24 cellular contexts compared by ENCODE assay signal in genomic region chr1:57232500-57232899, GRCh38.
DNase-seq lines count a peak whose midpoint lies in the region; FAIRE-seq and TF ChIP-seq lines count a peak whose summit lies in the region.
"Had no signal": no experiment of that assay in that cellular context is flagged by ENCODE, and none has a peak within 500 bp of the region (broad histone marks: within the 10 kb centered on the region; RNA-seq: fewer than 3 reads in every experiment).

No MANE protein-coding gene starts in this region.

- H3K18ac ChIP-seq in H1 (ENCODE audit: extremely low read depth, low read length): no peak overlapping the region

- no peaks in the 10 kb centered on the region for H3K9me2 ChIP-seq in Loucy (replicated peaks; ENCODE audit: low read depth, low read length)

- H2BK5ac ChIP-seq in H1 (ENCODE audit: low read depth, low read length): no peak overlapping the region

- H3K27me3 Mint-ChIP-seq in MCF 10A (ENCODE audit: insufficient read depth, unreplicated experiment): no peaks in the 10 kb centered on the region
- no peaks in the 10 kb centered on the region for H3K27me3 Mint-ChIP-seq in activated CD4-positive, alpha-beta memory T cell treated with anti-CD3 and anti-CD28 coated beads for 36 hours
- H3K27me3 Mint-ChIP-seq: activated CD4-positive, alpha-beta T cell treated with anti-CD3 and anti-CD28 coated beads, Interleukin-2, amount 10 ng/mL, durations not matched to agents 7 days and 5 days; B cell; progenitor cell of endocrine pancreas had no signal

- H2BK120ac ChIP-seq in H1 (replicated peaks; ENCODE audit: low read depth, low read length): no peak overlapping the region

- H3K27me3 ChIP-seq in breast epithelium (no peaks in the 10 kb centered on the region), Loucy (ENCODE audit: insufficient read depth, low read length, poor library complexity, severe bottlenecking) (no peaks in the 10 kb centered on the region), H1 (replicated peaks in 1 of 4; ENCODE audit: control insufficient read depth in 3 of 4, extremely low read depth in 1 of 4, insufficient read depth in 3 of 4, low read length in 3 of 4) (no peaks in the 10 kb centered on the region)
- H3K27me3 ChIP-seq: Peyer's patch, vagina had no signal

- no peak overlapping the region for H3K9ac ChIP-seq in Loucy (ENCODE audit: low read depth, low read length, poor library complexity, severe bottlenecking)
- no peak overlapping the region for H3K9ac ChIP-seq in H1 (replicated peaks in 1 of 4; ENCODE audit: extremely low read depth in 1 of 4, low read depth in 3 of 4, low read length in 3 of 4)

- intact Hi-C loops in MCF 10A (cut with micrococcal nuclease) (no loop called here), breast epithelium (cut with DNase I; ENCODE audit: low total_unique reads) (no loop called here)
- intact Hi-C loops in activated CD4-positive, alpha-beta memory T cell treated with anti-CD3 and anti-CD28 coated beads for 36 hours (cut with micrococcal nuclease): no loop called here

- no peaks in the 10 kb centered on the region for H3K9me3 Mint-ChIP-seq in MCF 10A (ENCODE audit: unreplicated experiment)
- no peaks in the 10 kb centered on the region for H3K9me3 Mint-ChIP-seq in activated CD4-positive, alpha-beta memory T cell treated with anti-CD3 and anti-CD28 coated beads for 36 hours
- H3K9me3 Mint-ChIP-seq: activated CD4-positive, alpha-beta T cell treated with anti-CD3 and anti-CD28 coated beads, Interleukin-2, amount 10 ng/mL, durations not matched to agents 7 days and 5 days; natural killer cell had no signal

- no peak overlapping the region for H4K8ac ChIP-seq in H1 (ENCODE audit: extremely low read depth, insufficient read depth, low read length)

- FAIRE-seq in H1 (lab: Jason Lieb, UNC): no peak
- FAIRE-seq in urothelium cell line (lab: Jason Lieb, UNC): no peak
- FAIRE-seq: kidney, TTC549 had no signal

- H2AFZ ChIP-seq in Loucy (ENCODE audit: low read length) (no peak overlapping the region), H1 (ENCODE audit: low read length) (no peak overlapping the region)

- no peaks in the 10 kb centered on the region for H3K4me1 ChIP-seq in breast epithelium
- peaks cover 4% of the 10 kb centered on the region for H3K4me1 ChIP-seq in Loucy (ENCODE audit: insufficient read depth, low read length, poor library complexity, severe bottlenecking)
- peaks cover 0 to 2% (median 0%) of the 10 kb centered on the region in 4 experiments; a peak in 1 of 7 replicates for H3K4me1 ChIP-seq in H1 (replicated peaks in 1 of 4; ENCODE audit: control insufficient read depth in 3 of 4, insufficient read depth in 4 of 4, low read length in 3 of 4)
- H3K4me1 ChIP-seq: Peyer's patch, vagina had no signal

- no peaks in the 10 kb centered on the region for H3K4me1 Mint-ChIP-seq in MCF 10A (ENCODE audit: insufficient read depth, unreplicated experiment)
- H3K4me1 Mint-ChIP-seq in activated CD4-positive, alpha-beta memory T cell treated with anti-CD3 and anti-CD28 coated beads for 36 hours (ENCODE audit: low read depth): no peaks in the 10 kb centered on the region
- H3K4me1 Mint-ChIP-seq: activated CD4-positive, alpha-beta T cell treated with anti-CD3 and anti-CD28 coated beads, Interleukin-2, amount 10 ng/mL, durations not matched to agents 7 days and 5 days; B cell; natural killer cell had no signal

- no peak overlapping the region for H3K4ac ChIP-seq in H1 (replicated peaks; ENCODE audit: insufficient read length, low read depth, low read length)

- H4K20me1 ChIP-seq in Loucy (ENCODE audit: insufficient read depth, low read length, poor library complexity, severe bottlenecking) (no peaks in the 10 kb centered on the region), H1 (replicated peaks in 1 of 2; ENCODE audit: control insufficient read depth in 1 of 2, insufficient read depth in 2 of 2, low read length in 2 of 2) (no peaks in the 10 kb centered on the region)

- TF ChIP-seq POLR2A in breast epithelium (IDR thresholded peaks at IDR 0.05) (no peak), H1 (IDR thresholded peaks at IDR 0.05; ENCODE audit: control extremely low read depth in 1 of 2, low read depth in 2 of 2, low read length in 2 of 2) (no peak)

- BruUV-seq in MCF 10A (replicated peaks; lab: Mats Ljungman, UMichigan): no TSS peak

- DNase-seq in MCF 10A (ENCODE audit: unreplicated experiment): peak; percentile 26
- no peak for DNase-seq in breast epithelium (ENCODE audit: low spot score in 2 of 2)
- no peak for DNase-seq in H1 (ENCODE audit: low read depth in 1 of 2, low spot score in 2 of 2)
- peak; percentile 7 for DNase-seq in urothelium cell line (ENCODE audit: low spot score)
- DNase-seq in hepatic stellate cell (ENCODE audit: low spot score): no peak
- DNase-seq in activated CD4-positive, alpha-beta memory T cell treated with anti-CD3 and anti-CD28 coated beads for 36 hours: no peak
- DNase-seq in NCI-H1092 treated with DMSO at 0.1 percent for 48 hours (lab: John Stamatoyannopoulos, UW): no peak
- DNase-seq: activated CD4-positive, alpha-beta T cell treated with anti-CD3 and anti-CD28 coated beads, Interleukin-2, amount 10 ng/mL, durations not matched to agents 7 days and 5 days; activated naive CD4-positive, alpha-beta T cell; anterior cingulate cortex; cerebellar nuclear complex; effector memory CD4-positive, alpha-beta T cell; kidney; mesenchymal stem cell; natural killer cell; NCI-H187 treated with DMSO at 0.1 percent for 48 hours; Peyer's patch; stimulated activated CD4-positive, alpha-beta T cell treated with anti-CD3 and anti-CD28 coated beads, Interleukin-4, amount 100 ng/mL, for 4 hours had no signal

- CTCF ChIA-PET in MCF 10A (lab: Yijun Ruan, JAX): interaction anchor here (0.6 to 1.5 kb wide), 11 partner anchors 17 to 1032 kb away, joined by 3 to 5 read pairs (median 3); no protein-coding TSS in a partner anchor
- CTCF ChIA-PET in H1 (lab: Charles Lee; ENCODE audit: partially characterized antibody): interaction anchor here (0.7 to 1.5 kb wide), 11 partner anchors 28 to 648 kb away, joined by 3 to 6 read pairs (median 3); partner anchors contain the start of gene DAB1
- CTCF ChIA-PET in activated CD4-positive, alpha-beta memory T cell treated with anti-CD3 and anti-CD28 coated beads for 36 hours (lab: Charles Lee): no interaction called here

- POLR2A ChIA-PET in MCF 10A (lab: Yijun Ruan, JAX): no interaction called here
- POLR2A ChIA-PET in H1 (lab: Charles Lee; ENCODE audit: partially characterized antibody): no interaction called here
- POLR2A ChIA-PET in activated CD4-positive, alpha-beta memory T cell treated with anti-CD3 and anti-CD28 coated beads for 36 hours (lab: Charles Lee): no interaction called here

- H2BK12ac ChIP-seq in H1 (ENCODE audit: low read depth, low read length): no peak overlapping the region

- WGBS in H1 (ENCODE audit: extremely low coverage in 1 of 2, insufficient coverage in 1 of 2, insufficient read length in 1 of 2, insufficient replicate concordance in 2 of 2, low coverage in 1 of 2, low lambda C conversion rate in 2 of 2, missing lambda C conversion rate in 1 of 2), 2 experiments: 81% methylated on average over 3 of the region's 3 CpGs; no CpG with 5 or more reads in 1 of the 2 experiments

- no peaks in the 10 kb centered on the region for H3K36me3 Mint-ChIP-seq in MCF 10A (ENCODE audit: insufficient read depth, unreplicated experiment)
- H3K36me3 Mint-ChIP-seq in activated CD4-positive, alpha-beta memory T cell treated with anti-CD3 and anti-CD28 coated beads for 36 hours: no peaks in the 10 kb centered on the region
- H3K36me3 Mint-ChIP-seq: natural killer cell had no signal

- H3K27ac ChIP-seq in breast epithelium (no peak overlapping the region), H1 (ENCODE audit: low read depth, low read length) (no peak overlapping the region)
- H3K27ac ChIP-seq: Peyer's patch, skin epidermis, vagina had no signal

- no peak overlapping the region for H4K91ac ChIP-seq in H1 (replicated peaks; ENCODE audit: insufficient read length, low read length)

- H3K4me2 ChIP-seq in Loucy (ENCODE audit: low read depth, low read length, poor library complexity, severe bottlenecking) (no peak overlapping the region), H1 (ENCODE audit: insufficient read depth in 1 of 2, low read depth in 2 of 2, low read length in 2 of 2) (no peak overlapping the region)

- H3K27ac Mint-ChIP-seq in MCF 10A (ENCODE audit: low read depth, unreplicated experiment): no peak overlapping the region
- H3K27ac Mint-ChIP-seq in activated CD4-positive, alpha-beta memory T cell treated with anti-CD3 and anti-CD28 coated beads for 36 hours: no peak overlapping the region
- H3K27ac Mint-ChIP-seq: activated CD4-positive, alpha-beta T cell treated with anti-CD3 and anti-CD28 coated beads, Interleukin-2, amount 10 ng/mL, durations not matched to agents 7 days and 5 days; B cell; natural killer cell; progenitor cell of endocrine pancreas had no signal

- H3K79me2 ChIP-seq in Loucy (ENCODE audit: insufficient read depth, low read length) (no peaks in the 10 kb centered on the region), H1 (ENCODE audit: control insufficient read depth in 1 of 2, insufficient read depth in 2 of 2, low read length in 2 of 2) (no peaks in the 10 kb centered on the region)

- TF ChIP-seq RAD21 in H1 (IDR thresholded peaks at IDR 0.05 in 1 of 2, conservative IDR thresholded peaks at IDR 0.05 in 1 of 2; ENCODE audit: low read depth in 2 of 2, low read length in 2 of 2): peak; percentile 36 to 56

- H3K9me3 ChIP-seq in breast epithelium (no peaks in the 10 kb centered on the region), Loucy (ENCODE audit: insufficient read depth, low read depth, low read length) (no peaks in the 10 kb centered on the region), H1 (ENCODE audit: insufficient read depth in 2 of 2, low read depth in 1 of 2, low read length in 1 of 2) (no peaks in the 10 kb centered on the region)
- H3K9me3 ChIP-seq: Peyer's patch, vagina had no signal

- H3K4me3 ChIP-seq in breast epithelium (no peak overlapping the region), Loucy (ENCODE audit: low read length, poor library complexity, severe bottlenecking) (no peak overlapping the region), H1 (ENCODE audit: extremely low read depth in 1 of 4, insufficient read depth in 2 of 4, low read depth in 3 of 4, low read length in 4 of 4) (no peak overlapping the region)
- H3K4me3 ChIP-seq: Peyer's patch, skin epidermis, vagina had no signal

- H3K36me3 ChIP-seq in breast epithelium (no peaks in the 10 kb centered on the region), Loucy (ENCODE audit: insufficient read depth, low read length) (no peaks in the 10 kb centered on the region), H1 (ENCODE audit: control insufficient read depth in 2 of 4, insufficient read depth in 4 of 4, low read length in 3 of 4) (no peaks in the 10 kb centered on the region)
- H3K36me3 ChIP-seq: Peyer's patch, vagina had no signal

- no peaks in the 10 kb centered on the region for H3K23me2 ChIP-seq in H1 (ENCODE audit: low read depth, low read length)

- no peak overlapping the region for H3K23ac ChIP-seq in H1 (ENCODE audit: insufficient read length)

- no peak overlapping the region for H2BK20ac ChIP-seq in H1 (ENCODE audit: low read length)

- H3K4me3 Mint-ChIP-seq in MCF 10A (ENCODE audit: unreplicated experiment): no peak overlapping the region
- H3K4me3 Mint-ChIP-seq in activated CD4-positive, alpha-beta memory T cell treated with anti-CD3 and anti-CD28 coated beads for 36 hours: no peak overlapping the region
- H3K4me3 Mint-ChIP-seq: activated CD4-positive, alpha-beta T cell treated with anti-CD3 and anti-CD28 coated beads, Interleukin-2, amount 10 ng/mL, durations not matched to agents 7 days and 5 days; B cell; natural killer cell had no signal

- no peak overlapping the region for H2AK5ac ChIP-seq in H1 (ENCODE audit: low read depth, low read length)

- no peak overlapping the region for H3K14ac ChIP-seq in H1 (ENCODE audit: insufficient read length)

- H4K5ac ChIP-seq in H1 (ENCODE audit: insufficient read length, low read depth, low read length): no peak overlapping the region

- no peaks in the 10 kb centered on the region for H3K79me1 ChIP-seq in H1 (ENCODE audit: low read depth, low read length)

- no peak overlapping the region for H3K56ac ChIP-seq in H1 (replicated peaks; ENCODE audit: insufficient read length, low read depth, low read length)

- H3F3A ChIP-seq in Loucy (ENCODE audit: low read depth): no peaks in the 10 kb centered on the region

- TF ChIP-seq CTCF in MCF 10A (IDR thresholded peaks at IDR 0.05; ENCODE audit: unreplicated experiment) (no peak), breast epithelium (IDR thresholded peaks at IDR 0.05) (no peak), Loucy (conservative IDR thresholded peaks at IDR 0.05; ENCODE audit: low read length) (peak; percentile 29), H1 (IDR thresholded peaks at IDR 0.05; ENCODE audit: control extremely low read depth in 1 of 3, insufficient read depth in 1 of 3, low read depth in 1 of 3, low read length in 3 of 3) (peak in 2 of 3 experiments; percentile 36 to 37; a peak in 2 of 4 replicates)

- TF ChIP-seq EP300 in H1 (IDR thresholded peaks at IDR 0.05; ENCODE audit: borderline replicate concordance in 1 of 2, low read depth in 2 of 2, low read length in 2 of 2): no peak

- no peak overlapping the region for H2BK15ac ChIP-seq in H1 (ENCODE audit: low read length)

Comparison
In these comparisons a context has a peak if more than half of its experiments do, and no peak if none do; other contexts are left out.
1. DNase-seq: peak in MCF 10A (single experiment) and urothelium cell line (single experiment); none in breast epithelium (0 of 2), H1 (0 of 2), hepatic stellate cell (single experiment), activated CD4-positive, alpha-beta memory T cell treated with anti-CD3 and anti-CD28 coated beads for 36 hours (single experiment) and NCI-H1092 treated with DMSO at 0.1 percent for 48 hours (single experiment).
2. CTCF ChIP-seq: peak in Loucy (single experiment) and H1 (2 of 3); none in MCF 10A (single experiment) and breast epithelium (0 of 3).